ENCODE assay signal across 17 cellular contexts in genomic region chr7:2033586-2034135, GRCh38.
DNase-seq lines count a peak whose midpoint lies in the region; ATAC-seq, FAIRE-seq and TF ChIP-seq lines count a peak whose summit lies in the region.
"Had no signal": no experiment of that assay in that cellular context is flagged by ENCODE, and none has a peak within 500 bp of the region (broad histone marks: within the 10 kb centered on the region; RNA-seq: fewer than 3 reads in every experiment).

No MANE protein-coding gene starts in this region.

- H3K4me1 Mint-ChIP-seq in T-helper 2 cell treated with Interferon-gamma antibody and Interleukin-4, amounts not matched to agents 5 μg/mL and 100 μg/mL, for 36 hours (ENCODE audit: low read depth), result peaks cover 24% of the 10 kb centered on the region

- no peaks in the 10 kb centered on the region for H4K20me1 ChIP-seq in HepG2 (ENCODE audit: insufficient read depth, low read length)

- WGBS in HepG2 (ENCODE audit: low lambda C conversion rate), result 97% methylated on average over 13 of the region's 13 CpGs
- WGBS in suprapubic skin, result 96% methylated on average over 13 of the region's 13 CpGs

- TF ChIP-seq EP300 in HepG2 (IDR thresholded peaks at IDR 0.05; ENCODE audit: low read depth in 2 of 2, low read length in 2 of 2) (no peak), HepG2 (CRISPR knock-in tag; IDR thresholded peaks at IDR 0.05; ENCODE audit: borderline replicate concordance) (no peak), suprapubic skin (IDR thresholded peaks at IDR 0.05) (no peak)

- H2AFZ ChIP-seq in HepG2 (ENCODE audit: low read length), result no peak overlapping the region

- H3K27me3 Mint-ChIP-seq in T-helper 2 cell treated with Interferon-gamma antibody and Interleukin-4, amounts not matched to agents 5 μg/mL and 100 μg/mL, for 36 hours (ENCODE audit: low read depth), result no peaks in the 10 kb centered on the region
- H3K27me3 Mint-ChIP-seq: IgD-negative memory B cell had no signal

- TF ChIP-seq POLR2A in HepG2 (IDR thresholded peaks at IDR 0.05; ENCODE audit: insufficient read depth in 1 of 2, low read depth in 2 of 2, low read length in 2 of 2) (no peak), suprapubic skin (IDR thresholded peaks at IDR 0.05) (no peak)

- H3K27ac Mint-ChIP-seq in T-helper 2 cell treated with Interferon-gamma antibody and Interleukin-4, amounts not matched to agents 5 μg/mL and 100 μg/mL, for 36 hours, result no peak overlapping the region

- no peak overlapping the region for H3K9ac ChIP-seq in HepG2 (ENCODE audit: insufficient read depth, low read depth, low read length)

- H3K9me3 ChIP-seq in RWPE2 (ENCODE audit: severe bottlenecking) (no peaks in the 10 kb centered on the region), HepG2 (ENCODE audit: low read length) (peaks cover 11% of the 10 kb centered on the region), suprapubic skin (peaks cover 3% of the 10 kb centered on the region)

- no peaks in the 10 kb centered on the region for H3K36me3 ChIP-seq in RWPE2 (ENCODE audit: low read depth)
- no peaks in the 10 kb centered on the region for H3K36me3 ChIP-seq in HepG2 (replicated peaks in 1 of 2; ENCODE audit: control insufficient read depth in 1 of 2, insufficient read depth in 2 of 2, low read length in 2 of 2)
- no peaks in the 10 kb centered on the region for H3K36me3 ChIP-seq in suprapubic skin

- no TSS peak for BruUV-seq in HepG2 (replicated peaks; lab: Mats Ljungman, UMichigan)

- no peak overlapping the region for H3K27ac ChIP-seq in RWPE2 (ENCODE audit: poor library complexity, severe bottlenecking)
- H3K27ac ChIP-seq in HepG2 (ENCODE audit: extremely low read length, insufficient read depth, low read length), result no peak overlapping the region
- H3K27ac ChIP-seq in suprapubic skin, result no peak overlapping the region

- peaks cover 12% of the 10 kb centered on the region for H3K36me3 Mint-ChIP-seq in T-helper 2 cell treated with Interferon-gamma antibody and Interleukin-4, amounts not matched to agents 5 μg/mL and 100 μg/mL, for 36 hours (ENCODE audit: low read depth)

- intact Hi-C loops in left cardiac atrium (cut with DNase I) (no loop called here), Right ventricle myocardium superior (cut with DNase I) (no loop called here), HepG2 (cut with micrococcal nuclease; ENCODE audit: unreplicated experiment) (no loop called here)

- no peak for TF ChIP-seq RAD21 in HepG2 (CRISPR knock-in tag; IDR thresholded peaks at IDR 0.05)

- in situ Hi-C loops in HepG2 (cut with HindIII; ENCODE audit: extremely low pct_ligation_motif_present, low pct_unique_long_range_greater_than_20kb), result no loop called here

- TF ChIP-seq CTCF in RWPE2 (IDR thresholded peaks at IDR 0.05; ENCODE audit: poor library complexity, severe bottlenecking) (no peak), HepG2 (CRISPR knock-in tag; IDR thresholded peaks at IDR 0.05) (no peak), suprapubic skin (IDR thresholded peaks at IDR 0.05) (no peak)

- H3K27me3 ChIP-seq in RWPE2 (ENCODE audit: insufficient read depth, poor library complexity, severe bottlenecking) (no peaks in the 10 kb centered on the region), HepG2 (ENCODE audit: control insufficient read depth in 1 of 2, insufficient read depth in 2 of 2, low read length in 2 of 2) (no peaks in the 10 kb centered on the region), suprapubic skin (no peaks in the 10 kb centered on the region)

- no peaks in the 10 kb centered on the region for H3K79me2 ChIP-seq in HepG2 (ENCODE audit: insufficient read depth, low read length)

- FAIRE-seq in HepG2 (lab: Jason Lieb, UNC), result no peak

- H3K4me3 Mint-ChIP-seq in T-helper 2 cell treated with Interferon-gamma antibody and Interleukin-4, amounts not matched to agents 5 μg/mL and 100 μg/mL, for 36 hours, result no peak overlapping the region
- H3K4me3 Mint-ChIP-seq: IgD-negative memory B cell had no signal

- H3K4me3 ChIP-seq in RWPE2 (ENCODE audit: severe bottlenecking), result no peak overlapping the region
- H3K4me3 ChIP-seq in HepG2 (replicated peaks in 1 of 3; ENCODE audit: insufficient read depth in 1 of 3, low read depth in 2 of 3, low read length in 3 of 3), result no peak overlapping the region
- no peak overlapping the region for H3K4me3 ChIP-seq in suprapubic skin

- ATAC-seq in left cardiac atrium (no peak), Right ventricle myocardium superior (ENCODE audit: poor library complexity) (no peak), RWPE2 (ENCODE audit: low read depth) (no peak), HepG2 (no peak)

- DNase-seq in left cardiac atrium (peak; percentile 7), Right ventricle myocardium superior (no peak), RWPE2 (ENCODE audit: low spot score) (peak; percentile 30), HepG2 (ENCODE audit: low spot score) (no peak), suprapubic skin (ENCODE audit: low spot score in 2 of 2) (peak; percentile 19 to 60), OCI-M2 (lab: John Stamatoyannopoulos, UW; ENCODE audit: unreplicated experiment) (no peak)
- no peak for DNase-seq in activated CD8-positive, alpha-beta memory T cell treated with anti-CD3 and anti-CD28 coated beads, Interleukin-2, amount 50 U/mL, for 4 hours
- DNase-seq in T-helper 2 cell treated with Interferon-gamma antibody and Interleukin-4, amounts not matched to agents 5 μg/mL and 100 μg/mL, for 36 hours (ENCODE audit: low spot score), result no peak
- DNase-seq: ACHN, HCEC 1CT, NCI-H1417, NCI-H1930, NCI-H2171, NCI-H446 treated with DMSO at 0.1 percent for 48 hours, NCI-H748 treated with DMSO at 0.1 percent for 48 hours, SHP77 treated with DMSO at 0.1 percent for 48 hours had no signal

- POLR2A ChIA-PET in HepG2 (lab: Yijun Ruan, JAX), result no interaction called here

- H3K4me2 ChIP-seq in HepG2 (ENCODE audit: low read depth, low read length), result no peak overlapping the region

- no peaks in the 10 kb centered on the region for H3K4me1 ChIP-seq in RWPE2 (ENCODE audit: insufficient read depth, poor library complexity, severe bottlenecking)
- peaks cover 15% of the 10 kb centered on the region for H3K4me1 ChIP-seq in HepG2 (ENCODE audit: insufficient read depth, low read length)
- H3K4me1 ChIP-seq in suprapubic skin, result peaks cover 9% of the 10 kb centered on the region

- CTCF ChIA-PET in HepG2 (lab: Yijun Ruan, JAX; ENCODE audit: low intra/inter-chr PET ratio, low total read pairs), result no interaction called here

- H3K9me3 Mint-ChIP-seq in T-helper 2 cell treated with Interferon-gamma antibody and Interleukin-4, amounts not matched to agents 5 μg/mL and 100 μg/mL, for 36 hours, result peaks cover 12% of the 10 kb centered on the region

TF ChIP-seq in HepG2, 621 proteins besides CTCF, POLR2A, EP300 and RAD21:
- TF ChIP-seq ZNF121 (CRISPR knock-in tag; IDR thresholded peaks at IDR 0.05) (peak; percentile 63; the same call in 1 of the 2 replicates), PRDM10 (CRISPR knock-in tag; IDR thresholded peaks at IDR 0.05; ENCODE audit: low read depth) (no peak), ZNF124 (CRISPR knock-in tag; IDR thresholded peaks at IDR 0.05) (no peak)

Comparison
In these comparisons a context has a peak if more than half of its experiments do, and no peak if none do; other contexts are left out.
1. DNase-seq: peak in left cardiac atrium (single experiment), RWPE2 (single experiment) and suprapubic skin (2 of 2); none in Right ventricle myocardium superior (single experiment), HepG2 (single experiment), OCI-M2 (single experiment), activated CD8-positive, alpha-beta memory T cell treated with anti-CD3 and anti-CD28 coated beads, Interleukin-2, amount 50 U/mL, for 4 hours (single experiment) and T-helper 2 cell treated with Interferon-gamma antibody and Interleukin-4, amounts not matched to agents 5 μg/mL and 100 μg/mL, for 36 hours (single experiment).